ENCODE assay signal across 8 cellular contexts in genomic region chr6:33073431-33073871, GRCh38. TPM values are rescaled to one million over a fixed set of nuclear protein-coding genes. Genes with fewer than 3 reads are reported as not detected.
A peak's percentile ranks its signal among the peaks of the same experiment; 100 is the strongest.
DNase-seq lines count a peak whose midpoint lies in the region; ATAC-seq, FAIRE-seq and TF ChIP-seq lines count a peak whose summit lies in the region.

Gene HLA-DPA1 (minus strand): TSS chr6:33073649.

- in situ Hi-C loops in KBM-7 (cut with MboI; ENCODE audit: low pct_unique_long_range_greater_than_20kb, low sequenced_read_pairs): no loop called here
- in situ Hi-C loops in gastrocnemius medialis (cut with MboI; ENCODE audit: low sequenced_read_pairs in 4 of 4): no loop called here

- H3K4me1 ChIP-seq in gastrocnemius medialis: no peaks in the 10 kb centered on the region

- no peaks in the 10 kb centered on the region for H3K9me3 ChIP-seq in gastrocnemius medialis

- H3K4me3 Mint-ChIP-seq in progenitor cell of endocrine pancreas (ENCODE audit: low read depth): no peak within 1 kb of the TSS

- intact Hi-C loops in Right ventricle myocardium inferior (cut with DNase I): no loop called here
- intact Hi-C loops in gastrocnemius medialis (cut with DNase I; ENCODE audit: low total_unique reads): no loop called here

- no peaks in the 10 kb centered on the region for H3K36me3 Mint-ChIP-seq in progenitor cell of endocrine pancreas (ENCODE audit: insufficient read depth)

- TF ChIP-seq CTCF in gastrocnemius medialis (IDR thresholded peaks at IDR 0.05 in 4 of 5, conservative IDR thresholded peaks at IDR 0.05 in 1 of 5) (no peak), progenitor cell of endocrine pancreas (IDR thresholded peaks at IDR 0.05; ENCODE audit: unreplicated experiment) (no peak)

- ATAC-seq in GM21528 (IDR thresholded peaks at IDR 0.05; ENCODE audit: low FRiP score, unreplicated experiment) (peak; percentile 63), Right ventricle myocardium inferior (peak; percentile 72), gastrocnemius medialis (peak; percentile 48 to 79)

- no peaks in the 10 kb centered on the region for H3K9me3 Mint-ChIP-seq in progenitor cell of endocrine pancreas (ENCODE audit: low read depth)

- peak; percentile 99 for FAIRE-seq in GM12892 (lab: Jason Lieb, UNC)

- no peaks in the 10 kb centered on the region for H3K27me3 ChIP-seq in gastrocnemius medialis

- TF ChIP-seq POLR2A in GM12892 (IDR thresholded peaks at IDR 0.05; ENCODE audit: low read depth, low read length) (peak; percentile 99), gastrocnemius medialis (IDR thresholded peaks at IDR 0.05) (peak; percentile 22 to 77)

- peak within 1 kb of the TSS; percentile 43 to 76 (median 66) for H3K27ac ChIP-seq in gastrocnemius medialis

- H3K27ac Mint-ChIP-seq in progenitor cell of endocrine pancreas: no peak within 1 kb of the TSS

- no peaks in the 10 kb centered on the region for H3K36me3 ChIP-seq in gastrocnemius medialis

- H3K27me3 Mint-ChIP-seq in progenitor cell of endocrine pancreas: peaks cover 17% of the 10 kb centered on the region

- peak within 1 kb of the TSS; percentile 37 to 49 (median 41) for H3K4me3 ChIP-seq in gastrocnemius medialis

- H3K4me1 Mint-ChIP-seq in progenitor cell of endocrine pancreas (ENCODE audit: low read depth): no peaks in the 10 kb centered on the region

- DNase-seq in GM12892 (ENCODE audit: insufficient read length): peak; percentile 43
- peak; percentile 74 for DNase-seq in KBM-7
- peak; percentile 11 to 14 for DNase-seq in activated CD8-positive, alpha-beta memory T cell treated with anti-CD3 and anti-CD28 coated beads for 4 hours (ENCODE audit: low read depth in 2 of 2)
- DNase-seq in Right ventricle myocardium inferior (ENCODE audit: missing footprints): no peak
- DNase-seq in gastrocnemius medialis: peak; percentile 25 to 26
- no peak for DNase-seq in DMS79 treated with DMSO at 0.1 percent for 48 hours (lab: John Stamatoyannopoulos, UW)
- DNase-seq in progenitor cell of endocrine pancreas (ENCODE audit: low spot score, unreplicated experiment): no peak

RNA-seq across cellular contexts. Expression of gene HLA-DPA1, which starts in this region (rescaled TPM):
- 1,233 TPM for polyA plus RNA-seq in GM12892 (2012; ENCODE audit: missing spikeins)
- total RNA-seq in Right ventricle myocardium inferior (42.8 TPM), gastrocnemius medialis (10 to 100 TPM in 3 of 4 donors, 1 to 10 TPM in 1; 6.8 to 51.8 (median 23.4) TPM), progenitor cell of endocrine pancreas (0.89 and 1.8 TPM in 2 replicates)

Comparison
In these comparisons a context has a peak if more than half of its experiments do, and no peak if none do; other contexts are left out.
1. DNase-seq: peak in GM12892 (single experiment), KBM-7 (single experiment), activated CD8-positive, alpha-beta memory T cell treated with anti-CD3 and anti-CD28 coated beads for 4 hours (2 of 2) and gastrocnemius medialis (2 of 2); none in Right ventricle myocardium inferior (single experiment), DMS79 treated with DMSO at 0.1 percent for 48 hours (single experiment) and progenitor cell of endocrine pancreas (single experiment).
2. Peak in every context shown above with its lines, with median percentiles within 50 percentile points of each other: ATAC-seq.